Comparison of ENCODE assay signal across 8 cellular contexts in the genomic region with DNA sequence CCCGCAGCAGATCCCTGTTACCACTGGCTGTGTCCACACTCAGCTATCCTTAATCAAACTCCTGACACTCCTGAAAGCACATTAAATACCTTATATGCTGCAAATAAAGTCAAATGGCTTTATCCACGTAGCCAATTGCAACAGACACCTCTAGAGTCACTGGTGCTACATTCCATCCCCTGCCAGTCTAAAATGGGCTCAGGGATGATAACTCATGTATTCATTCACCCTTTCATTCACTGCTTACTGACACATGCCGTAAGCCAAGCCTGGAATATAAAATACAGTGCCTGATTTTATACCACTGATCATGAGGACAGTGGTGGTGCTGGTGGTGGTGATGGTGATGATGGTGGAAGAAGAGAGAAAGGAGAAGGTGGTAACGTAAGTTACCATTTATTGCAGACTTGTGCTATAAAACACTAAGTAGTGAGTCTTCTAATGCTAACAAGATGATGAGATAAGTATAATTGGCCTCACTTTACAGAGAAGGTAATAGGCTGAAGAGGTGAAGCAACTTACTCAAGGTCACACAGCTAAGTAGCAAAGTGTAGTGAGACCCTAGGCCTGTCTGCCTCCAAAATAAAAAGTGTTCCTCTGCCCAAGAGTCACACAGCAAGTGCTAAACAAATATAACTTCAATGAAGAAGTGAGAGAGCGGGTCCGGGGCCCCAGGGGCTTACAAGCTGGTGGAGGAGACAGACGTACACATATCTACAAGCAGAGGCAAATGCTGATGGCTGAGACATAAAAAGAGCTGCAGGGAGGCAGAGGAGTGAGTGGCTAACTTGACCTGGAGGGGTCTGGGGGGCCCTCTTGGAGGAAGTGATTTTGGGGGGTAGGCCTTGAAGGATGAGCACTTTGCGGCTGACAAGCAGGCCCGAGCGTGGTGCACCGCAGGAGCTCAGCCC. TPM values are rescaled to one million over a fixed set of nuclear protein-coding genes. Genes with fewer than 3 reads are reported as not detected.
A peak's percentile ranks its signal among the peaks of the same experiment; 100 is the strongest.
DNase-seq lines count a peak whose midpoint lies in the region; ATAC-seq lines count a peak whose summit lies in the region.

No MANE protein-coding gene starts in this region.

- H3K27me3 ChIP-seq in layer of hippocampus (ENCODE audit: control insufficient read depth, insufficient read depth, low read length) (no peaks in the 10 kb centered on the region), thymus (ENCODE audit: control insufficient read depth, insufficient read depth) (peaks cover 2% of the 10 kb centered on the region)

- H3K4me3 ChIP-seq in thymus (ENCODE audit: low read length) = peak overlapping the region; percentile 69

- H3K27me3 Mint-ChIP-seq in activated CD4-positive, alpha-beta T cell treated with anti-CD3 and anti-CD28 coated beads for 36 hours = peaks cover 5% of the 10 kb centered on the region
- H3K27me3 Mint-ChIP-seq in activated naive CD8-positive, alpha-beta T cell = no peaks in the 10 kb centered on the region

- no peaks in the 10 kb centered on the region for H3K9me3 Mint-ChIP-seq in activated CD4-positive, alpha-beta T cell treated with anti-CD3 and anti-CD28 coated beads for 36 hours (ENCODE audit: low read depth)
- H3K9me3 Mint-ChIP-seq in activated naive CD8-positive, alpha-beta T cell (ENCODE audit: low read depth) = no peaks in the 10 kb centered on the region

- peaks cover 13% of the 10 kb centered on the region for H3K4me1 ChIP-seq in thymus (ENCODE audit: control insufficient read depth, insufficient read depth, low read length)

- peak; percentile 13 for DNase-seq in activated CD4-positive, alpha-beta T cell treated with anti-CD3 and anti-CD28 coated beads for 36 hours
- DNase-seq in activated CD4-positive, alpha-beta T cell treated with anti-CD3 and anti-CD28 coated beads for 1 hour = no peak
- no peak for DNase-seq in GM03348 (ENCODE audit: low spot score)
- no peak for DNase-seq in D341Med (ENCODE audit: low spot score)

- peaks cover 4% of the 10 kb centered on the region for H3K36me3 Mint-ChIP-seq in activated CD4-positive, alpha-beta T cell treated with anti-CD3 and anti-CD28 coated beads for 36 hours (ENCODE audit: low read depth)
- no peaks in the 10 kb centered on the region for H3K36me3 Mint-ChIP-seq in activated naive CD8-positive, alpha-beta T cell

- CTCF ChIA-PET in activated CD4-positive, alpha-beta T cell treated with anti-CD3 and anti-CD28 coated beads for 36 hours (lab: Charles Lee) = interaction anchor here (0.9 to 1.5 kb wide), 4 partner anchors 28 to 261 kb away, joined by 3 to 8 read pairs (median 4); no protein-coding TSS in a partner anchor

- no peak for ATAC-seq in activated CD4-positive, alpha-beta T cell treated with anti-CD3 and anti-CD28 coated beads for 36 hours
- no peak for ATAC-seq in GM19395 (IDR thresholded peaks at IDR 0.05; ENCODE audit: unreplicated experiment)

- no peaks in the 10 kb centered on the region for H3K9me3 ChIP-seq in thymus (ENCODE audit: control insufficient read depth)

- H3K4me3 Mint-ChIP-seq in activated CD4-positive, alpha-beta T cell treated with anti-CD3 and anti-CD28 coated beads for 36 hours = peak overlapping the region; percentile 78
- H3K4me3 Mint-ChIP-seq in activated naive CD8-positive, alpha-beta T cell = peak overlapping the region; percentile 93

- intact Hi-C loops in activated CD4-positive, alpha-beta T cell treated with anti-CD3 and anti-CD28 coated beads for 36 hours (cut with DNase I, micrococcal nuclease) = loop anchor here (2.0 to 10.0 kb wide), 4 partner anchors 67 to 1511 kb away; partner anchors contain the start of genes CDK5RAP2 (in 1 of the 2), MORN5 (in 1 of the 2), NDUFA8 (in 1 of the 2) and RC3H2 (in 1 of the 2)

- WGBS in thymus = 68% methylated on average over 11 of the region's 11 CpGs

- H3K27ac ChIP-seq in layer of hippocampus (ENCODE audit: low read depth, low read length) (peak overlapping the region; percentile 79), thymus (ENCODE audit: low read depth) (no peak overlapping the region)

- H3K27ac Mint-ChIP-seq in activated CD4-positive, alpha-beta T cell treated with anti-CD3 and anti-CD28 coated beads for 36 hours = peak overlapping the region; percentile 8
- peak overlapping the region; percentile 68 for H3K27ac Mint-ChIP-seq in activated naive CD8-positive, alpha-beta T cell

- POLR2A ChIA-PET in activated CD4-positive, alpha-beta T cell treated with anti-CD3 and anti-CD28 coated beads for 36 hours (lab: Charles Lee) = no interaction called here

- peaks cover 29% of the 10 kb centered on the region for H3K4me1 Mint-ChIP-seq in activated CD4-positive, alpha-beta T cell treated with anti-CD3 and anti-CD28 coated beads for 36 hours
- peaks cover 37% of the 10 kb centered on the region for H3K4me1 Mint-ChIP-seq in activated naive CD8-positive, alpha-beta T cell (ENCODE audit: low read depth)

- no peaks in the 10 kb centered on the region for H3K36me3 ChIP-seq in thymus (ENCODE audit: control insufficient read depth, insufficient read depth)

RNA-seq across cellular contexts. Expression of gene TTLL11, which starts 1.2 kb away (rescaled TPM):
- 1 to 10 TPM; 1.3 to 1.8 TPM for total RNA-seq in activated CD4-positive, alpha-beta T cell treated with anti-CD3 and anti-CD28 coated beads for 36 hours
- polyA plus RNA-seq in thymus = 4.0 TPM
